In genomic region chr6:28399370-28400121, GRCh38 we compare ENCODE assay signal across 8 cellular contexts.
DNase-seq lines count a peak whose midpoint lies in the region; ATAC-seq and TF ChIP-seq lines count a peak whose summit lies in the region.

Gene ZSCAN12, minus strand, starts transcription at chr6:28399747. Its CDS starts 1,342 bp downstream, at chr6:28398405.

- H3K27ac Mint-ChIP-seq in effector memory CD8-positive, alpha-beta T cell = peak within 1 kb of the TSS; percentile 90 to 94
- H3K27ac Mint-ChIP-seq in memory B cell = peak within 1 kb of the TSS; percentile 94

- peak within 1 kb of the TSS; percentile 86 to 90 for H3K4me3 Mint-ChIP-seq in effector memory CD8-positive, alpha-beta T cell
- H3K4me3 Mint-ChIP-seq in memory B cell = peak within 1 kb of the TSS; percentile 88

- peaks cover 0 to 8% of the 10 kb centered on the region in 2 donors for H3K9me3 Mint-ChIP-seq in effector memory CD8-positive, alpha-beta T cell
- peaks cover 3% of the 10 kb centered on the region for H3K9me3 Mint-ChIP-seq in memory B cell

- DNase-seq in AG04449 (ENCODE audit: low read depth, low spot score) (peak; percentile 29), NCI-H526 (lab: John Stamatoyannopoulos, UW) (peak; percentile 67 to 88), memory B cell (ENCODE audit: low spot score in 2 of 2) (peak; percentile 81 to 84)
- peak; percentile 69 to 73 for DNase-seq in activated CD8-positive, alpha-beta memory T cell treated with anti-CD3 and anti-CD28 coated beads for 1 hour (ENCODE audit: extremely low read depth in 1 of 2, low read depth in 1 of 2)
- DNase-seq in effector memory CD8-positive, alpha-beta T cell = peak; percentile 80 to 82 (median 81)
- DNase-seq in stimulated activated CD4-positive, alpha-beta T cell treated with anti-CD3 and anti-CD28 coated beads, TNF-alpha, amount 100 ng/mL, for 48 hours (ENCODE audit: low read depth in 3 of 3) = peak; percentile 63 to 81 (median 80)

- POLR2A ChIA-PET in AG04449 (lab: Yijun Ruan, JAX) = no interaction called here

- H3K4me1 Mint-ChIP-seq in effector memory CD8-positive, alpha-beta T cell (ENCODE audit: low read depth in 2 of 2) = peaks cover 40 to 43% of the 10 kb centered on the region in 2 donors
- H3K4me1 Mint-ChIP-seq in memory B cell = peaks cover 32% of the 10 kb centered on the region

- H3K4me3 ChIP-seq in AG04449 (ENCODE audit: low read depth, low read length) = peak within 1 kb of the TSS; percentile 97

- ATAC-seq in GM18873 (IDR thresholded peaks at IDR 0.05; ENCODE audit: low FRiP score, unreplicated experiment) (peak; percentile 71), HG03139 (IDR thresholded peaks at IDR 0.05; ENCODE audit: unreplicated experiment) (peak; percentile 91), memory B cell (ENCODE audit: low read depth) (peak; percentile 93)
- peak; percentile 98 for ATAC-seq in effector memory CD8-positive, alpha-beta T cell (replicated peaks)

- TF ChIP-seq CTCF in AG04449 (IDR thresholded peaks at IDR 0.05; ENCODE audit: insufficient read depth, low read length, missing control alignments) = peak; percentile 74

- peaks cover 23 to 32% of the 10 kb centered on the region in 2 donors for H3K27me3 Mint-ChIP-seq in effector memory CD8-positive, alpha-beta T cell
- H3K27me3 Mint-ChIP-seq in memory B cell = peaks cover 10% of the 10 kb centered on the region

- peaks cover 20% of the 10 kb centered on the region for H3K36me3 Mint-ChIP-seq in effector memory CD8-positive, alpha-beta T cell (ENCODE audit: insufficient read depth)
- H3K36me3 Mint-ChIP-seq in memory B cell = peaks cover 25% of the 10 kb centered on the region

- CTCF ChIA-PET in AG04449 (lab: Yijun Ruan, JAX) = interaction anchor here (0.7 to 1.4 kb wide), 4 partner anchors 16 to 258 kb away, joined by 3 to 5 read pairs (median 4); partner anchors contain the start of gene ZKSCAN8

Comparison
In these comparisons a context has a peak if more than half of its experiments do, and no peak if none do; other contexts are left out.
1. Peak in every context shown above with its lines: DNase-seq, ATAC-seq and H3K4me3 ChIP-seq.
2. DNase-seq: peak in every context shown above with its lines; median percentile 82 in memory B cell; 81 in effector memory CD8-positive, alpha-beta T cell; 80 in stimulated activated CD4-positive, alpha-beta T cell treated with anti-CD3 and anti-CD28 coated beads, TNF-alpha, amount 100 ng/mL, for 48 hours; 78 in NCI-H526; 71 in activated CD8-positive, alpha-beta memory T cell treated with anti-CD3 and anti-CD28 coated beads for 1 hour; 29 in AG04449.